Comparison of ENCODE assay signal across 16 cellular contexts in genomic region chr1:90724361-90724760, GRCh38. TPM values are rescaled to one million over a fixed set of nuclear protein-coding genes. Genes with fewer than 3 reads are reported as not detected.
DNase-seq lines count a peak whose midpoint lies in the region; ATAC-seq and TF ChIP-seq lines count a peak whose summit lies in the region.
"Had no signal": no experiment of that assay in that cellular context is flagged by ENCODE, and none has a peak within 500 bp of the region (broad histone marks: within the 10 kb centered on the region; RNA-seq: fewer than 3 reads in every experiment).

No MANE protein-coding gene starts in this region.

- peak overlapping the region; percentile 53 for H3K4me3 Mint-ChIP-seq in activated CD4-positive, alpha-beta T cell treated with anti-CD3 and anti-CD28 coated beads, Interleukin-2, amount 10 ng/mL, durations not matched to agents 24 days and 14 days
- H3K4me3 Mint-ChIP-seq in endodermal cell: peak overlapping the region; percentile 54

- no peak overlapping the region for H3K18ac ChIP-seq in mesenchymal stem cell (ENCODE audit: low read depth in 1 of 2, low read length in 2 of 2)

- DNase-seq in activated CD4-positive, alpha-beta T cell treated with anti-CD3 and anti-CD28 coated beads, Interleukin-2, amount 10 ng/mL, durations not matched to agents 24 days and 14 days: peak; percentile 59
- no peak for DNase-seq in activated CD4-positive, alpha-beta T cell treated with anti-CD3 and anti-CD28 coated beads, Interleukin-2, amount 50 U/mL, for 48 hours
- DNase-seq in endodermal cell (no peak), osteoblast (ENCODE audit: insufficient read length, low spot score, missing footprints) (peak; percentile 42), mesenchymal stem cell (no peak), SW 1271 (lab: John Stamatoyannopoulos, UW) (no peak)
- DNase-seq: amniotic stem cell, NCI-H187 treated with DMSO at 0.1 percent for 48 hours, NCI-H82 had no signal

- H3K27me3 ChIP-seq in HUES6 (ENCODE audit: control insufficient read depth, insufficient read depth, low read length) (peaks cover 100% of the 10 kb centered on the region), endodermal cell (ENCODE audit: control insufficient read depth, insufficient read depth, low read length, poor library complexity, severe bottlenecking) (peaks cover 100% of the 10 kb centered on the region), osteoblast (ENCODE audit: insufficient read depth, low read length) (peaks cover 95% of the 10 kb centered on the region), mesenchymal stem cell (ENCODE audit: control insufficient read depth in 1 of 2, insufficient read depth in 1 of 2, low read length in 2 of 2) (peaks cover 92 to 99% of the 10 kb centered on the region in 2 experiments)

- intact Hi-C loops in activated CD4-positive, alpha-beta T cell treated with anti-CD3 and anti-CD28 coated beads, Interleukin-2, amount 10 ng/mL, durations not matched to agents 24 days and 14 days (cut with micrococcal nuclease): no loop called here

- H2AK5ac ChIP-seq in mesenchymal stem cell (ENCODE audit: low read length, severe bottlenecking): no peak overlapping the region

- TF ChIP-seq CTCF in endodermal cell (conservative IDR thresholded peaks at IDR 0.05) (no peak), osteoblast (IDR thresholded peaks at IDR 0.05; ENCODE audit: extremely low read depth, low read depth, low read length) (no peak)

- H2BK5ac ChIP-seq in mesenchymal stem cell (ENCODE audit: low read depth, low read length, poor library complexity, severe bottlenecking): no peak overlapping the region

- no peak overlapping the region for H2BK120ac ChIP-seq in mesenchymal stem cell (ENCODE audit: low read depth, low read length)

- 4 to 9% methylated on average over 7 to 18 of the region's 19 CpGs for WGBS in endodermal cell (ENCODE audit: insufficient coverage in 1 of 2, insufficient read length in 1 of 2), 2 experiments
- 9% methylated on average over 14 of the region's 19 CpGs for WGBS in mesenchymal stem cell

- H4K91ac ChIP-seq in mesenchymal stem cell (ENCODE audit: low read length): no peak overlapping the region

- H4K20me1 ChIP-seq in osteoblast (ENCODE audit: insufficient read depth, low read length): no peaks in the 10 kb centered on the region

- no peak overlapping the region for H3K4me2 ChIP-seq in osteoblast (ENCODE audit: insufficient read depth, low read length)
- H3K4me2 ChIP-seq in mesenchymal stem cell (ENCODE audit: low read length, poor library complexity, severe bottlenecking): no peak overlapping the region
- H3K4me2 ChIP-seq: A549 had no signal

- H3K23ac ChIP-seq in mesenchymal stem cell (ENCODE audit: low read length in 2 of 2): no peak overlapping the region

- H4K8ac ChIP-seq in mesenchymal stem cell (ENCODE audit: low read length): no peak overlapping the region

- peaks cover 31% of the 10 kb centered on the region for H3K9me3 Mint-ChIP-seq in activated CD4-positive, alpha-beta T cell treated with anti-CD3 and anti-CD28 coated beads, Interleukin-2, amount 10 ng/mL, durations not matched to agents 24 days and 14 days
- no peaks in the 10 kb centered on the region for H3K9me3 Mint-ChIP-seq in endodermal cell
- H3K9me3 Mint-ChIP-seq: dendritic cell treated with granulocyte-macrophage colony-stimulating factor and Interleukin-4, amounts not matched to agents 40 ng/mL and 50 ng/mL, for 4 days had no signal

- H3K9me3 ChIP-seq in HUES6 (ENCODE audit: control insufficient read depth, insufficient read depth, low read depth, low read length) (no peaks in the 10 kb centered on the region), endodermal cell (ENCODE audit: control insufficient read depth, low read length) (no peaks in the 10 kb centered on the region), osteoblast (ENCODE audit: low read depth, low read length) (no peaks in the 10 kb centered on the region), mesenchymal stem cell (ENCODE audit: control insufficient read depth, low read length) (no peaks in the 10 kb centered on the region)
- H3K9me3 ChIP-seq: A549 had no signal

- no peak overlapping the region for H3K4ac ChIP-seq in mesenchymal stem cell (ENCODE audit: low read depth in 1 of 2, low read length in 2 of 2)

- H3K27ac ChIP-seq in HUES6 (ENCODE audit: low read depth, low read length): no peak overlapping the region
- H3K27ac ChIP-seq in endodermal cell (ENCODE audit: low read depth, low read length): no peak overlapping the region
- no peak overlapping the region for H3K27ac ChIP-seq in osteoblast (ENCODE audit: low read depth, low read length)
- no peak overlapping the region for H3K27ac ChIP-seq in mesenchymal stem cell (ENCODE audit: low read length, poor library complexity, severe bottlenecking)
- H3K27ac ChIP-seq: A549 had no signal

- peaks cover 31% of the 10 kb centered on the region for H3K4me1 Mint-ChIP-seq in activated CD4-positive, alpha-beta T cell treated with anti-CD3 and anti-CD28 coated beads, Interleukin-2, amount 10 ng/mL, durations not matched to agents 24 days and 14 days
- peaks cover 39% of the 10 kb centered on the region for H3K4me1 Mint-ChIP-seq in endodermal cell

- H3K4me3 ChIP-seq in HUES6 (ENCODE audit: low read depth, low read length): peak overlapping the region; percentile 66
- peak overlapping the region; percentile 82 for H3K4me3 ChIP-seq in endodermal cell (ENCODE audit: low read length)
- no peak overlapping the region for H3K4me3 ChIP-seq in osteoblast (ENCODE audit: insufficient read depth, low read length)
- no peak overlapping the region for H3K4me3 ChIP-seq in mesenchymal stem cell (ENCODE audit: insufficient read depth in 1 of 2, low read depth in 1 of 2, low read length in 2 of 2)
- H3K4me3 ChIP-seq: A549, lung had no signal

- H3K36me3 ChIP-seq in HUES6 (ENCODE audit: control insufficient read depth, insufficient read depth, low read length) (no peaks in the 10 kb centered on the region), endodermal cell (ENCODE audit: control insufficient read depth, insufficient read depth, low read length) (no peaks in the 10 kb centered on the region), osteoblast (ENCODE audit: insufficient read depth, low read length) (no peaks in the 10 kb centered on the region), mesenchymal stem cell (ENCODE audit: control insufficient read depth in 1 of 2, insufficient read depth in 2 of 2, low read depth in 1 of 2, low read length in 2 of 2) (no peaks in the 10 kb centered on the region)

- H3K79me2 ChIP-seq in osteoblast (ENCODE audit: insufficient read depth, low read length): no peaks in the 10 kb centered on the region

- H3K27me3 Mint-ChIP-seq in activated CD4-positive, alpha-beta T cell treated with anti-CD3 and anti-CD28 coated beads, Interleukin-2, amount 10 ng/mL, durations not matched to agents 24 days and 14 days: peaks cover 95% of the 10 kb centered on the region
- peaks cover 100% of the 10 kb centered on the region for H3K27me3 Mint-ChIP-seq in endodermal cell (ENCODE audit: insufficient read depth)

- H2BK15ac ChIP-seq in mesenchymal stem cell (ENCODE audit: low read depth, poor library complexity, severe bottlenecking): no peak overlapping the region

- H3K9ac ChIP-seq in HUES6 (ENCODE audit: low read length) (no peak overlapping the region), endodermal cell (ENCODE audit: extremely low read depth, low read length, poor library complexity, severe bottlenecking) (no peak overlapping the region), mesenchymal stem cell (ENCODE audit: low read length) (no peak overlapping the region)

- no peak for ATAC-seq in HG02870 (IDR thresholded peaks at IDR 0.05; ENCODE audit: unreplicated experiment)
- ATAC-seq: A549 had no signal

- H2BK12ac ChIP-seq in mesenchymal stem cell (ENCODE audit: low read length in 2 of 2): no peak overlapping the region

- peak overlapping the region; percentile 58 for H3K27ac Mint-ChIP-seq in activated CD4-positive, alpha-beta T cell treated with anti-CD3 and anti-CD28 coated beads, Interleukin-2, amount 10 ng/mL, durations not matched to agents 24 days and 14 days
- no peak overlapping the region for H3K27ac Mint-ChIP-seq in endodermal cell
- H3K27ac Mint-ChIP-seq: dendritic cell treated with granulocyte-macrophage colony-stimulating factor and Interleukin-4, amounts not matched to agents 40 ng/mL and 50 ng/mL, for 4 days had no signal

- H3K36me3 Mint-ChIP-seq in activated CD4-positive, alpha-beta T cell treated with anti-CD3 and anti-CD28 coated beads, Interleukin-2, amount 10 ng/mL, durations not matched to agents 24 days and 14 days (ENCODE audit: low read depth): peaks cover 12% of the 10 kb centered on the region
- H3K36me3 Mint-ChIP-seq in endodermal cell (ENCODE audit: low read depth): no peaks in the 10 kb centered on the region

- no peak overlapping the region for H2AFZ ChIP-seq in osteoblast (ENCODE audit: low read length)
- no peak overlapping the region for H2AFZ ChIP-seq in mesenchymal stem cell (ENCODE audit: low read depth, low read length)

- no peaks in the 10 kb centered on the region for H3K79me1 ChIP-seq in mesenchymal stem cell (replicated peaks; ENCODE audit: low read length, poor library complexity, severe bottlenecking)

- H3K4me1 ChIP-seq in HUES6 (ENCODE audit: control insufficient read depth, insufficient read depth, low read length) (peaks cover 45% of the 10 kb centered on the region), endodermal cell (ENCODE audit: control insufficient read depth, insufficient read depth, low read length) (peaks cover 5% of the 10 kb centered on the region), osteoblast (ENCODE audit: insufficient read depth, low read length) (no peaks in the 10 kb centered on the region), mesenchymal stem cell (ENCODE audit: control insufficient read depth, insufficient read depth, low read depth, low read length) (peaks cover 26% of the 10 kb centered on the region)
- H3K4me1 ChIP-seq: A549 had no signal

- H3K14ac ChIP-seq in mesenchymal stem cell (ENCODE audit: low read length in 2 of 2): no peak overlapping the region

RNA-seq across cellular contexts. Expression of gene BARHL2, which starts 7.3 kb away (rescaled TPM):
- total RNA-seq in activated CD4-positive, alpha-beta T cell treated with anti-CD3 and anti-CD28 coated beads, Interleukin-2, amount 10 ng/mL, durations not matched to agents 24 days and 14 days: not detected in 2 replicates
- total RNA-seq in endodermal cell: not detected
- polyA plus RNA-seq in endodermal cell (2013, experiment 1 of 2): 0.78 TPM
- 0.33 TPM for polyA plus RNA-seq in endodermal cell (2013, experiment 2 of 2)
- not detected in 2 replicates for total RNA-seq in osteoblast
- polyA plus RNA-seq in mesenchymal stem cell (2013, experiment 1 of 2): not detected
- not detected for polyA plus RNA-seq in mesenchymal stem cell (2013, experiment 2 of 2)
- total RNA-seq: lung, omental fat pad, temporal lobe had no signal
- polyA plus RNA-seq: A549, lung had no signal

Comparison
In these comparisons a context has a peak if more than half of its experiments do, and no peak if none do; other contexts are left out.
1. DNase-seq: peak in activated CD4-positive, alpha-beta T cell treated with anti-CD3 and anti-CD28 coated beads, Interleukin-2, amount 10 ng/mL, durations not matched to agents 24 days and 14 days (single experiment) and osteoblast (single experiment); none in activated CD4-positive, alpha-beta T cell treated with anti-CD3 and anti-CD28 coated beads, Interleukin-2, amount 50 U/mL, for 48 hours (0 of 2), endodermal cell (single experiment), mesenchymal stem cell (single experiment) and SW 1271 (0 of 2).
2. H3K4me3 ChIP-seq: peak in HUES6 (single experiment) and endodermal cell (single experiment); none in osteoblast (single experiment) and mesenchymal stem cell (0 of 2).